ENCODE assay signal across 26 cellular contexts in the genomic region with DNA sequence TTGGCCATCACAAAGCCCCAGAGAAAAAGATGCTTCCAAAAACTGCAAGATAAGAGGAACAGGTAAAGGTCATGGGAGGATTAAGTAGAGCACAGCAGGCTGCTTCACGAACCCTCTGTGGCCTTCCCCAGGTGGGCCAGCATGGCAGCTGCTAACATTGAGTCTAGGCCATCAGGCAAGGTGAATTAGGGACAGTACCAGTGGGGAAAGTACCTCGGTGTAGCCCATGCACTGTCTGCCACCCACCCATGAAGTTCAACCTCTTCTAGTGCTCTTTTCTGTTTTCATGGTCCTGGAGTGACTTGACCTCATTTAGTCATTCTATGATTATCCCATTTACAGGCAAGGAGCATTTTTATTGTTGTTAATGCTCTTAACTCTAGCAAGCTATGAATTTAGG.
A peak's percentile ranks its signal among the peaks of the same experiment; 100 is the strongest.
DNase-seq lines count a peak whose midpoint lies in the region; ATAC-seq and TF ChIP-seq lines count a peak whose summit lies in the region.
"Had no signal": no experiment of that assay in that cellular context is flagged by ENCODE, and none has a peak within 500 bp of the region (broad histone marks: within the 10 kb centered on the region; RNA-seq: fewer than 3 reads in every experiment).

No MANE protein-coding gene starts in this region.

- H3K79me2 ChIP-seq in Karpas-422 (ENCODE audit: low read length): no peaks in the 10 kb centered on the region

- no peak overlapping the region for H2BK120ac ChIP-seq in mesenchymal stem cell (ENCODE audit: low read depth, low read length)

- CTCF ChIA-PET in activated CD4-positive, alpha-beta T cell treated with anti-CD3 and anti-CD28 coated beads for 36 hours (lab: Charles Lee): interaction anchor here (0.7 to 1.4 kb wide), 3 partner anchors 15 to 707 kb away, joined by 3 to 5 read pairs (median 3); no protein-coding TSS in a partner anchor

- H3K9ac ChIP-seq in Karpas-422 (ENCODE audit: low read length) (no peak overlapping the region; the same call in 1 of the 2 replicates), mesenchymal stem cell (ENCODE audit: low read length) (no peak overlapping the region)

- H2BK5ac ChIP-seq in mesenchymal stem cell (ENCODE audit: low read depth, low read length, poor library complexity, severe bottlenecking): no peak overlapping the region

- H3K14ac ChIP-seq in mesenchymal stem cell (ENCODE audit: low read length in 2 of 2): peak overlapping the region in 1 of 2 experiments; percentile 37

- in situ Hi-C loops in GM13976 (cut with MboI; ENCODE audit: low sequenced_read_pairs, unreplicated experiment): no loop called here

- H3K36me3 ChIP-seq in Karpas-422 (ENCODE audit: insufficient read depth, low read length): no peaks in the 10 kb centered on the region
- H3K36me3 ChIP-seq in mesenchymal stem cell (ENCODE audit: control insufficient read depth in 1 of 2, insufficient read depth in 2 of 2, low read depth in 1 of 2, low read length in 2 of 2): no peaks in the 10 kb centered on the region
- H3K36me3 ChIP-seq: upper lobe of left lung had no signal

- no peak for TF ChIP-seq CTCF in GM13976 (IDR thresholded peaks at IDR 0.05; ENCODE audit: borderline replicate concordance, control extremely low read depth, extremely low read depth, insufficient read depth, missing control alignments)

- no peaks in the 10 kb centered on the region for H3K36me3 Mint-ChIP-seq in activated CD4-positive, alpha-beta T cell treated with anti-CD3 and anti-CD28 coated beads for 36 hours (ENCODE audit: low read depth)
- H3K36me3 Mint-ChIP-seq: naive thymus-derived CD4-positive, alpha-beta T cell had no signal

- H2BK15ac ChIP-seq in mesenchymal stem cell (ENCODE audit: low read depth, poor library complexity, severe bottlenecking): peak overlapping the region; percentile 35

- H2AK5ac ChIP-seq in mesenchymal stem cell (ENCODE audit: low read length, severe bottlenecking): no peak overlapping the region

- H3K18ac ChIP-seq in mesenchymal stem cell (ENCODE audit: low read depth in 1 of 2, low read length in 2 of 2): no peak overlapping the region

- no peak overlapping the region for H4K8ac ChIP-seq in mesenchymal stem cell (ENCODE audit: low read length)

- no peak overlapping the region for H2BK12ac ChIP-seq in mesenchymal stem cell (ENCODE audit: low read length in 2 of 2)

- no peaks in the 10 kb centered on the region for H3K27me3 ChIP-seq in Karpas-422 (ENCODE audit: low read length)
- H3K27me3 ChIP-seq in mesenchymal stem cell (ENCODE audit: control insufficient read depth in 1 of 2, insufficient read depth in 1 of 2, low read length in 2 of 2): peaks cover 4 to 57% of the 10 kb centered on the region in 2 experiments
- H3K27me3 ChIP-seq: upper lobe of left lung had no signal

- H3K23ac ChIP-seq in mesenchymal stem cell (ENCODE audit: low read length in 2 of 2): no peak overlapping the region

- H3K9me3 Mint-ChIP-seq in activated CD4-positive, alpha-beta T cell treated with anti-CD3 and anti-CD28 coated beads for 36 hours (ENCODE audit: low read depth): peaks cover 3% of the 10 kb centered on the region

- peaks cover 7% of the 10 kb centered on the region for H3K27me3 Mint-ChIP-seq in activated CD4-positive, alpha-beta T cell treated with anti-CD3 and anti-CD28 coated beads for 36 hours

- H3K4me1 ChIP-seq in Karpas-422 (ENCODE audit: low read length) (peaks cover 53% of the 10 kb centered on the region), mesenchymal stem cell (ENCODE audit: control insufficient read depth, insufficient read depth, low read depth, low read length) (peaks cover 8% of the 10 kb centered on the region)
- H3K4me1 ChIP-seq: Caco-2 had no signal

- intact Hi-C loops in activated CD4-positive, alpha-beta T cell treated with anti-CD3 and anti-CD28 coated beads for 36 hours (cut with DNase I, micrococcal nuclease): no loop called here

- H2AFZ ChIP-seq in Karpas-422 (ENCODE audit: low read length) (no peak overlapping the region), mesenchymal stem cell (ENCODE audit: low read depth, low read length) (no peak overlapping the region)

- no peaks in the 10 kb centered on the region for H4K20me1 ChIP-seq in Karpas-422 (ENCODE audit: insufficient read depth, low read depth, low read length)

- no peaks in the 10 kb centered on the region for H3K9me3 ChIP-seq in Karpas-422 (ENCODE audit: low read length)
- no peaks in the 10 kb centered on the region for H3K9me3 ChIP-seq in mesenchymal stem cell (ENCODE audit: control insufficient read depth, low read length)
- H3K9me3 ChIP-seq: Caco-2, upper lobe of left lung had no signal

- H4K91ac ChIP-seq in mesenchymal stem cell (ENCODE audit: low read length): no peak overlapping the region

- no peak for DNase-seq in activated CD4-positive, alpha-beta T cell treated with anti-CD3 and anti-CD28 coated beads for 36 hours
- DNase-seq in activated CD4-positive, alpha-beta T cell treated with anti-CD3 and anti-CD28 coated beads, Interleukin-2, amount 50 U/mL, for 4 hours: no peak
- DNase-seq in GM13976 (ENCODE audit: low spot score): peak; percentile 53
- no peak for DNase-seq in Karpas-422
- DNase-seq in mesenchymal stem cell: no peak
- DNase-seq in NCI-H82 treated with DMSO at 0.1 percent for 48 hours (lab: John Stamatoyannopoulos, UW; ENCODE audit: unreplicated experiment): no peak
- DNase-seq in D341Med (ENCODE audit: low spot score): no peak
- DNase-seq: activated CD4-positive, alpha-beta T cell treated with anti-CD3 and anti-CD28 coated beads for 1 hour; activated gamma-delta T cell; AML-193; amygdala; Caco-2; kidney glomerular epithelial cell; naive thymus-derived CD4-positive, alpha-beta T cell; NCI-H1105; NCI-H2029; NCI-H774; occipital lobe; PC-3; retina; SHP77; stimulated activated CD4-positive, alpha-beta T cell treated with anti-CD3 and anti-CD28 coated beads, Interleukin-4, amount 100 ng/mL, for 1 hour; upper lobe of left lung had no signal

- peaks cover 33% of the 10 kb centered on the region for H3K4me1 Mint-ChIP-seq in activated CD4-positive, alpha-beta T cell treated with anti-CD3 and anti-CD28 coated beads for 36 hours

- WGBS in mesenchymal stem cell: 57% methylated on average over 2 of the region's 2 CpGs

- H3K4me2 ChIP-seq in Karpas-422 (ENCODE audit: low read depth, low read length, poor library complexity, severe bottlenecking): peak overlapping the region; percentile 23
- no peak overlapping the region for H3K4me2 ChIP-seq in mesenchymal stem cell (ENCODE audit: low read length, poor library complexity, severe bottlenecking)
- H3K4me2 ChIP-seq: smooth muscle cell had no signal

- H3K4ac ChIP-seq in mesenchymal stem cell (ENCODE audit: low read depth in 1 of 2, low read length in 2 of 2): no peak overlapping the region

- peak; percentile 51 for ATAC-seq in activated CD4-positive, alpha-beta T cell treated with anti-CD3 and anti-CD28 coated beads for 36 hours
- ATAC-seq in GM21526 (IDR thresholded peaks at IDR 0.05; ENCODE audit: low FRiP score, unreplicated experiment): no peak
- ATAC-seq: naive thymus-derived CD4-positive, alpha-beta T cell; PC-3 had no signal

- H3K79me1 ChIP-seq in mesenchymal stem cell (replicated peaks; ENCODE audit: low read length, poor library complexity, severe bottlenecking): no peaks in the 10 kb centered on the region

- H3K4me3 ChIP-seq in Karpas-422 (ENCODE audit: low read length) (0 out of 2 replicates have a peak overlapping the region, but pooled peaks have one; percentile 15), mesenchymal stem cell (ENCODE audit: insufficient read depth in 1 of 2, low read depth in 1 of 2, low read length in 2 of 2) (no peak overlapping the region)
- H3K4me3 ChIP-seq: coronary artery, smooth muscle cell, upper lobe of left lung had no signal

- H3K27ac Mint-ChIP-seq in activated CD4-positive, alpha-beta T cell treated with anti-CD3 and anti-CD28 coated beads for 36 hours: no peak overlapping the region
- H3K27ac Mint-ChIP-seq: naive thymus-derived CD4-positive, alpha-beta T cell had no signal

- H3K4me3 Mint-ChIP-seq in activated CD4-positive, alpha-beta T cell treated with anti-CD3 and anti-CD28 coated beads for 36 hours: no peak overlapping the region
- H3K4me3 Mint-ChIP-seq: naive thymus-derived CD4-positive, alpha-beta T cell had no signal

- H3K9me2 ChIP-seq in Karpas-422 (replicated peaks; ENCODE audit: insufficient read depth, low read length): no peaks in the 10 kb centered on the region

- H3K27ac ChIP-seq in Karpas-422 (ENCODE audit: low read length) (peak overlapping the region; percentile 40; the same call in 1 of the 2 replicates), mesenchymal stem cell (ENCODE audit: low read length, poor library complexity, severe bottlenecking) (no peak overlapping the region)
- H3K27ac ChIP-seq: coronary artery, upper lobe of left lung had no signal

- POLR2A ChIA-PET in activated CD4-positive, alpha-beta T cell treated with anti-CD3 and anti-CD28 coated beads for 36 hours (lab: Charles Lee): interaction anchor here (0.6 to 1.0 kb wide), 3 partner anchors 19 to 206 kb away, joined by 3 to 5 read pairs (median 4); no protein-coding TSS in a partner anchor
